Comparison of ENCODE assay signal across 8 cellular contexts in the genomic region with DNA sequence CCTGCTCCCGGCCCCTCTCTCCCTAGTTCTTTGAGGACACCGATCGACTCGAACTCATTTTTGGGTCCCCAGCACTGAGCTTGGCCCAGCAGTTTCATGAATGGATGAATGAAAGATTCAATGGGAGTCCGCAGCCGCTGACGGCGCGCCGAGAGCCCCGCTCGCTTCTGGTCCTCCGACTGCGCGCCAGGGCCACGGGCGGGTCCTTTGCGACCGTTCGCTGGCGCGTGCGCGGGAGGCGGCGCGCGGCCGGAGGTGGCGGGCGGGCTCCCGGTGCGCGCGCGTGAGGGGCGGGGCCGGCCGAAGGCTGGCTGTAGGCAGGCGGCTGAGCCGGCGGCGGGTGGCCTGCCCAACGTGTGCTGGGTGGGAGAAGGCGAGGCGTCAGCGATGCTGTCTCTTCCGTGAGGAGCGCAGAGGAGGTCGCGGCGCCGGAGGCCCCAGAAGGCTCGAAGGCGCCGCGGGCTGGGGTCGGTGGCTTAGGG. TPM values are rescaled to one million over a fixed set of nuclear protein-coding genes. Genes with fewer than 3 reads are reported as not detected.
DNase-seq lines count a peak whose midpoint lies in the region; ATAC-seq and TF ChIP-seq lines count a peak whose summit lies in the region.

Gene MAST2 (plus strand): TSS at position 314 of the 482 bp plus-strand sequence. CDS start 284 bp downstream, outside the sequence.

- intact Hi-C loops in esophagus squamous epithelium (cut with DNase I): no loop called here

- DNase-seq in DMS153 (lab: John Stamatoyannopoulos, UW): peak; percentile 84
- DNase-seq in Jurkat, Clone E6-1 (ENCODE audit: low read depth, low spot score): peak; percentile 65
- DNase-seq in activated T-cell treated with anti-CD3 and anti-CD28 coated beads, Interleukin-2, amount 50 U/mL, for 4 hours: peak; percentile 78
- DNase-seq in esophagus squamous epithelium (lab: John Stamatoyannopoulos, UW): peak; percentile 34
- DNase-seq in myocyte (ENCODE audit: low read depth): peak; percentile 92
- peak; percentile 73 for DNase-seq in stimulated activated CD8-positive, alpha-beta memory T cell treated with anti-CD3 and anti-CD28 coated beads, Interleukin-7, amount 100 ng/mL, for 24 hours (ENCODE audit: low read depth)

- H3K27me3 ChIP-seq in esophagus squamous epithelium: no peaks in the 10 kb centered on the region

- H3K27me3 Mint-ChIP-seq in activated T-cell treated with anti-CD3 and anti-CD28 coated beads, Interleukin-2, amount 50 U/mL, for 4 hours (ENCODE audit: low read depth): no peaks in the 10 kb centered on the region

- H3K4me3 Mint-ChIP-seq in activated T-cell treated with anti-CD3 and anti-CD28 coated beads, Interleukin-2, amount 50 U/mL, for 4 hours: peak within 1 kb of the TSS; percentile 87

- peaks cover 0 to 10% (median 0%) of the 10 kb centered on the region in 3 donors for H3K36me3 ChIP-seq in esophagus squamous epithelium

- TF ChIP-seq CTCF in esophagus squamous epithelium (IDR thresholded peaks at IDR 0.05): peak in 2 of 6 experiments; percentile 3 to 16

- no peaks in the 10 kb centered on the region for H3K9me3 Mint-ChIP-seq in activated T-cell treated with anti-CD3 and anti-CD28 coated beads, Interleukin-2, amount 50 U/mL, for 4 hours

- WGBS in esophagus squamous epithelium, 2 donors: 0 to 2% methylated on average over 4 of the region's 58 CpGs

- peak within 1 kb of the TSS; percentile 71 for H3K4me3 ChIP-seq in Jurkat, Clone E6-1 (ENCODE audit: low read length)
- H3K4me3 ChIP-seq in esophagus squamous epithelium: peak within 1 kb of the TSS; percentile 48 to 77 (median 56)

- peaks cover 13 to 25% (median 16%) of the 10 kb centered on the region in 3 donors for H3K4me1 ChIP-seq in esophagus squamous epithelium

- H3K9me3 ChIP-seq in esophagus squamous epithelium: no peaks in the 10 kb centered on the region

- peak; percentile 82 for ATAC-seq in GM21619 (IDR thresholded peaks at IDR 0.05; ENCODE audit: unreplicated experiment)
- peak; percentile 97 to 99 for ATAC-seq in activated T-cell treated with anti-CD3 and anti-CD28 coated beads, Interleukin-2, amount 50 U/mL, for 4 hours

- peaks cover 21% of the 10 kb centered on the region for H3K4me1 Mint-ChIP-seq in activated T-cell treated with anti-CD3 and anti-CD28 coated beads, Interleukin-2, amount 50 U/mL, for 4 hours (ENCODE audit: low read depth)

- H3K36me3 Mint-ChIP-seq in activated T-cell treated with anti-CD3 and anti-CD28 coated beads, Interleukin-2, amount 50 U/mL, for 4 hours (ENCODE audit: insufficient read depth): peaks cover 4% of the 10 kb centered on the region

- peak in 2 of 4 donors; percentile 71 to 83 for TF ChIP-seq POLR2A in esophagus squamous epithelium (IDR thresholded peaks at IDR 0.05)

- H3K27ac ChIP-seq in esophagus squamous epithelium: peak within 1 kb of the TSS; percentile 68 to 92 (median 87)

TF ChIP-seq in PFSK-1, 5 proteins besides CTCF, POLR2A, EP300 and RAD21:
- TF ChIP-seq POLR2AphosphoS5 (IDR thresholded peaks at IDR 0.05; ENCODE audit: low read depth, low read length): no peak; the same call in 1 of the 2 replicates
- 0 out of 2 replicates have a peak, but pooled peaks have one; percentile 63 for TF ChIP-seq TAF1 (IDR thresholded peaks at IDR 0.05; ENCODE audit: borderline replicate concordance, insufficient read depth, low read length)
- TF ChIP-seq FOXP2 (optimal IDR thresholded peaks at IDR 0.05; ENCODE audit: borderline replicate concordance, extremely low read depth, extremely low read length, insufficient read depth): peak; percentile 48
- TF ChIP-seq, protein P1, sequence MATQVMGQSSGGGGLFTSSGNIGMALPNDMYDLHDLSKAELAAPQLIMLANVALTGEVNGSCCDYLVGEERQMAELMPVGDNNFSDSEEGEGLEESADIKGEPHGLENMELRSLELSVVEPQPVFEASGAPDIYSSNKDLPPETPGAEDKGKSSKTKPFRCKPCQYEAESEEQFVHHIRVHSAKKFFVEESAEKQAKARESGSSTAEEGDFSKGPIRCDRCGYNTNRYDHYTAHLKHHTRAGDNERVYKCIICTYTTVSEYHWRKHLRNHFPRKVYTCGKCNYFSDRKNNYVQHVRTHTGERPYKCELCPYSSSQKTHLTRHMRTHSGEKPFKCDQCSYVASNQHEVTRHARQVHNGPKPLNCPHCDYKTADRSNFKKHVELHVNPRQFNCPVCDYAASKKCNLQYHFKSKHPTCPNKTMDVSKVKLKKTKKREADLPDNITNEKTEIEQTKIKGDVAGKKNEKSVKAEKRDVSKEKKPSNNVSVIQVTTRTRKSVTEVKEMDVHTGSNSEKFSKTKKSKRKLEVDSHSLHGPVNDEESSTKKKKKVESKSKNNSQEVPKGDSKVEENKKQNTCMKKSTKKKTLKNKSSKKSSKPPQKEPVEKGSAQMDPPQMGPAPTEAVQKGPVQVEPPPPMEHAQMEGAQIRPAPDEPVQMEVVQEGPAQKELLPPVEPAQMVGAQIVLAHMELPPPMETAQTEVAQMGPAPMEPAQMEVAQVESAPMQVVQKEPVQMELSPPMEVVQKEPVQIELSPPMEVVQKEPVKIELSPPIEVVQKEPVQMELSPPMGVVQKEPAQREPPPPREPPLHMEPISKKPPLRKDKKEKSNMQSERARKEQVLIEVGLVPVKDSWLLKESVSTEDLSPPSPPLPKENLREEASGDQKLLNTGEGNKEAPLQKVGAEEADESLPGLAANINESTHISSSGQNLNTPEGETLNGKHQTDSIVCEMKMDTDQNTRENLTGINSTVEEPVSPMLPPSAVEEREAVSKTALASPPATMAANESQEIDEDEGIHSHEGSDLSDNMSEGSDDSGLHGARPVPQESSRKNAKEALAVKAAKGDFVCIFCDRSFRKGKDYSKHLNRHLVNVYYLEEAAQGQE (IDR thresholded peaks at IDR 0.05; ENCODE audit: insufficient read depth in 1 of 2, low read depth in 2 of 2, low read length in 2 of 2): no peak
- TF ChIP-seq SIN3A (IDR thresholded peaks at IDR 0.05; ENCODE audit: borderline replicate concordance, insufficient read depth, low read length): no peak
TF ChIP-seq in PFSK-1: peak in this region for 2.

RNA-seq across cellular contexts. Expression of gene MAST2, which starts in this region (rescaled TPM):
- polyA plus RNA-seq in Jurkat, Clone E6-1 (2012; ENCODE audit: insufficient read depth, insufficient read length): 15.5 TPM
- 52.4 TPM for polyA plus RNA-seq in PFSK-1 (2012; ENCODE audit: insufficient read length, low read depth)
- total RNA-seq in activated T-cell treated with anti-CD3 and anti-CD28 coated beads, Interleukin-2, amount 50 U/mL, for 4 hours: 10 to 100 TPM; 15.7 to 19.3 (median 17.6) TPM
- 10 to 100 TPM in 3 of 4 donors, 1 to 10 TPM in 1; 8.3 to 24.8 (median 14.5) TPM for total RNA-seq in esophagus squamous epithelium
- total RNA-seq in myocyte: 41.3 and 70.3 TPM in 2 replicates
- 56.4 TPM for polyA plus RNA-seq in myocyte (2012)

Comparison
In these comparisons a context has a peak if more than half of its experiments do, and no peak if none do; other contexts are left out.
1. Peak in every context shown above with its lines: DNase-seq, ATAC-seq, H3K4me3 ChIP-seq and H3K27ac ChIP-seq.
2. DNase-seq: peak in every context shown above with its lines; median percentile 92 in myocyte; 84 in DMS153; 78 in activated T-cell treated with anti-CD3 and anti-CD28 coated beads, Interleukin-2, amount 50 U/mL, for 4 hours; 73 in stimulated activated CD8-positive, alpha-beta memory T cell treated with anti-CD3 and anti-CD28 coated beads, Interleukin-7, amount 100 ng/mL, for 24 hours; 65 in Jurkat, Clone E6-1; 34 in esophagus squamous epithelium.